In genomic region chr1:105137543-105138444, GRCh38 we compare ENCODE assay signal across 9 cellular contexts.
DNase-seq lines count a peak whose midpoint lies in the region; ATAC-seq and TF ChIP-seq lines count a peak whose summit lies in the region.
"Had no signal": no experiment of that assay in that cellular context is flagged by ENCODE, and none has a peak within 500 bp of the region (broad histone marks: within the 10 kb centered on the region; RNA-seq: fewer than 3 reads in every experiment).

No MANE protein-coding gene starts in this region.

- H3F3A ChIP-seq in OCI-LY1 (ENCODE audit: insufficient read depth, low read length): no peaks in the 10 kb centered on the region

- no peaks in the 10 kb centered on the region for H3K9me3 ChIP-seq in OCI-LY1 (ENCODE audit: low read length)

- H3K9me3 Mint-ChIP-seq in effector memory CD8-positive, alpha-beta T cell: peaks cover 4 to 31% of the 10 kb centered on the region in 2 donors

- no peaks in the 10 kb centered on the region for H4K20me1 ChIP-seq in OCI-LY1 (ENCODE audit: insufficient read depth, low read length)

- in situ Hi-C loops in G401 (cut with HindIII; ENCODE audit: low sequenced_read_pairs): no loop called here

- H3K9me2 ChIP-seq in OCI-LY1 (ENCODE audit: low read depth, low read length): no peaks in the 10 kb centered on the region

- H3K9ac ChIP-seq in OCI-LY1 (ENCODE audit: low read length): peak overlapping the region; percentile 50; the same call in 1 of the 2 replicates

- H3K27me3 ChIP-seq in OCI-LY1 (ENCODE audit: insufficient read depth, low read length): no peaks in the 10 kb centered on the region

- peaks cover 27% of the 10 kb centered on the region for H3K4me1 ChIP-seq in OCI-LY1 (ENCODE audit: insufficient read depth, low read length, severe bottlenecking)

- peak overlapping the region; percentile 42 for H3K4me3 ChIP-seq in OCI-LY1 (ENCODE audit: low read depth, low read length, poor library complexity, severe bottlenecking)

- H2AFZ ChIP-seq in OCI-LY1 (ENCODE audit: low read length): peak overlapping the region; percentile 87

- no peaks in the 10 kb centered on the region for H3K79me2 ChIP-seq in OCI-LY1 (ENCODE audit: insufficient read depth, low read length)

- ATAC-seq in HG02870 (IDR thresholded peaks at IDR 0.05; ENCODE audit: unreplicated experiment) (peak; percentile 72), GM18870 (IDR thresholded peaks at IDR 0.05; ENCODE audit: unreplicated experiment) (no peak), GM21717 (IDR thresholded peaks at IDR 0.05; ENCODE audit: unreplicated experiment) (no peak)
- no peak for ATAC-seq in effector memory CD8-positive, alpha-beta T cell (replicated peaks)

- H3K4me2 ChIP-seq in OCI-LY1 (ENCODE audit: low read length): peak overlapping the region; percentile 69

- no peaks in the 10 kb centered on the region for H3K27me3 Mint-ChIP-seq in effector memory CD8-positive, alpha-beta T cell
- H3K27me3 Mint-ChIP-seq: activated naive CD8-positive, alpha-beta T cell had no signal

- H3K36me3 Mint-ChIP-seq in effector memory CD8-positive, alpha-beta T cell (ENCODE audit: insufficient read depth): no peaks in the 10 kb centered on the region
- H3K36me3 Mint-ChIP-seq: activated naive CD8-positive, alpha-beta T cell had no signal

- H3K27ac Mint-ChIP-seq in effector memory CD8-positive, alpha-beta T cell: no peak overlapping the region
- H3K27ac Mint-ChIP-seq: activated naive CD8-positive, alpha-beta T cell had no signal

- H3K4me1 Mint-ChIP-seq in effector memory CD8-positive, alpha-beta T cell (ENCODE audit: low read depth in 2 of 2): no peaks in the 10 kb centered on the region

- H3K36me3 ChIP-seq in OCI-LY1 (ENCODE audit: insufficient read depth, low read length): no peaks in the 10 kb centered on the region

- H3K27ac ChIP-seq in OCI-LY1 (ENCODE audit: low read depth, low read length, poor library complexity, severe bottlenecking): peak overlapping the region; percentile 83

- no peak overlapping the region for H3K4me3 Mint-ChIP-seq in effector memory CD8-positive, alpha-beta T cell
- H3K4me3 Mint-ChIP-seq: activated naive CD8-positive, alpha-beta T cell had no signal

- TF ChIP-seq CTCF in OCI-LY1 (IDR thresholded peaks at IDR 0.05; ENCODE audit: low read length): peak; percentile 73

- DNase-seq in G401 (ENCODE audit: low spot score) (peak; percentile 6), iris pigment epithelial cell (ENCODE audit: low read depth) (peak; percentile 0), SW480 (ENCODE audit: low spot score) (no peak)
- DNase-seq in effector memory CD8-positive, alpha-beta T cell: no peak

Comparison
In these comparisons a context has a peak if more than half of its experiments do, and no peak if none do; other contexts are left out.
1. DNase-seq: peak in G401 (single experiment) and iris pigment epithelial cell (single experiment); none in SW480 (single experiment) and effector memory CD8-positive, alpha-beta T cell (0 of 3).